Comparison of ENCODE assay signal across 2 cellular contexts in the genomic region with DNA sequence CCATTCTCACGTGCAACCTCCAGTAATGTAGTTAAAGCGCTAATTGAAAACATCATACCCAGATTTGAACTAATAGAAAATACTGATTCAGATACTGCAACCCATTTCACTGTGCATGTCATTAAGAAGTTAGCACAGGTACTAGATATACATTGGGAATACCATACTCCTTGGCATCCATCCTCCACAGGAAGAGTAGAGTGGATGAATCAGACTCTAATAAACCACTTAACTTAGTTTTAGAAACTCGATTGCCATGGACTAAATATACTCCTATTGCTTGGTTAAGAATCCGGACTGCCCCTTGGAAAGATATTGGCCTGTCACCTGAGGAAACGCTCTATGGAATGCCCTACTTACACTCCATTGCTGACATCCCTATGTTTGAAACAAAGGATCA.
TF ChIP-seq lines count a peak whose summit lies in the region.

No MANE protein-coding gene starts in this region.

TF ChIP-seq in A549, 52 proteins besides CTCF, POLR2A, EP300 and RAD21:
- TF ChIP-seq, protein P1, sequence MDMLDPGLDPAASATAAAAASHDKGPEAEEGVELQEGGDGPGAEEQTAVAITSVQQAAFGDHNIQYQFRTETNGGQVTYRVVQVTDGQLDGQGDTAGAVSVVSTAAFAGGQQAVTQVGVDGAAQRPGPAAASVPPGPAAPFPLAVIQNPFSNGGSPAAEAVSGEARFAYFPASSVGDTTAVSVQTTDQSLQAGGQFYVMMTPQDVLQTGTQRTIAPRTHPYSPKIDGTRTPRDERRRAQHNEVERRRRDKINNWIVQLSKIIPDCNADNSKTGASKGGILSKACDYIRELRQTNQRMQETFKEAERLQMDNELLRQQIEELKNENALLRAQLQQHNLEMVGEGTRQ (IDR thresholded peaks at IDR 0.05): no peak
- TF ChIP-seq CBX2 (IDR thresholded peaks at IDR 0.05; ENCODE audit: borderline replicate concordance, low read depth): no peak

TF ChIP-seq in GM23338, 12 proteins besides CTCF, POLR2A, EP300 and RAD21 (continued from another document):
- TF ChIP-seq, protein P2, sequence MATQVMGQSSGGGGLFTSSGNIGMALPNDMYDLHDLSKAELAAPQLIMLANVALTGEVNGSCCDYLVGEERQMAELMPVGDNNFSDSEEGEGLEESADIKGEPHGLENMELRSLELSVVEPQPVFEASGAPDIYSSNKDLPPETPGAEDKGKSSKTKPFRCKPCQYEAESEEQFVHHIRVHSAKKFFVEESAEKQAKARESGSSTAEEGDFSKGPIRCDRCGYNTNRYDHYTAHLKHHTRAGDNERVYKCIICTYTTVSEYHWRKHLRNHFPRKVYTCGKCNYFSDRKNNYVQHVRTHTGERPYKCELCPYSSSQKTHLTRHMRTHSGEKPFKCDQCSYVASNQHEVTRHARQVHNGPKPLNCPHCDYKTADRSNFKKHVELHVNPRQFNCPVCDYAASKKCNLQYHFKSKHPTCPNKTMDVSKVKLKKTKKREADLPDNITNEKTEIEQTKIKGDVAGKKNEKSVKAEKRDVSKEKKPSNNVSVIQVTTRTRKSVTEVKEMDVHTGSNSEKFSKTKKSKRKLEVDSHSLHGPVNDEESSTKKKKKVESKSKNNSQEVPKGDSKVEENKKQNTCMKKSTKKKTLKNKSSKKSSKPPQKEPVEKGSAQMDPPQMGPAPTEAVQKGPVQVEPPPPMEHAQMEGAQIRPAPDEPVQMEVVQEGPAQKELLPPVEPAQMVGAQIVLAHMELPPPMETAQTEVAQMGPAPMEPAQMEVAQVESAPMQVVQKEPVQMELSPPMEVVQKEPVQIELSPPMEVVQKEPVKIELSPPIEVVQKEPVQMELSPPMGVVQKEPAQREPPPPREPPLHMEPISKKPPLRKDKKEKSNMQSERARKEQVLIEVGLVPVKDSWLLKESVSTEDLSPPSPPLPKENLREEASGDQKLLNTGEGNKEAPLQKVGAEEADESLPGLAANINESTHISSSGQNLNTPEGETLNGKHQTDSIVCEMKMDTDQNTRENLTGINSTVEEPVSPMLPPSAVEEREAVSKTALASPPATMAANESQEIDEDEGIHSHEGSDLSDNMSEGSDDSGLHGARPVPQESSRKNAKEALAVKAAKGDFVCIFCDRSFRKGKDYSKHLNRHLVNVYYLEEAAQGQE (IDR thresholded peaks at IDR 0.05; ENCODE audit: unreplicated experiment): no peak
- TF ChIP-seq CREB1 (CRISPR knock-in tag; IDR thresholded peaks at IDR 0.05; ENCODE audit: low read depth): no peak
- TF ChIP-seq EZH2 (IDR thresholded peaks at IDR 0.05; ENCODE audit: low read depth, unreplicated experiment): no peak
- no peak for TF ChIP-seq POLR2AphosphoS5 (IDR thresholded peaks at IDR 0.05; ENCODE audit: low read depth)
- no peak for TF ChIP-seq STAT1 (IDR thresholded peaks at IDR 0.05; ENCODE audit: unreplicated experiment)
- TF ChIP-seq JUNB (IDR thresholded peaks at IDR 0.05; ENCODE audit: unreplicated experiment): no peak
- TF ChIP-seq, protein P3, sequence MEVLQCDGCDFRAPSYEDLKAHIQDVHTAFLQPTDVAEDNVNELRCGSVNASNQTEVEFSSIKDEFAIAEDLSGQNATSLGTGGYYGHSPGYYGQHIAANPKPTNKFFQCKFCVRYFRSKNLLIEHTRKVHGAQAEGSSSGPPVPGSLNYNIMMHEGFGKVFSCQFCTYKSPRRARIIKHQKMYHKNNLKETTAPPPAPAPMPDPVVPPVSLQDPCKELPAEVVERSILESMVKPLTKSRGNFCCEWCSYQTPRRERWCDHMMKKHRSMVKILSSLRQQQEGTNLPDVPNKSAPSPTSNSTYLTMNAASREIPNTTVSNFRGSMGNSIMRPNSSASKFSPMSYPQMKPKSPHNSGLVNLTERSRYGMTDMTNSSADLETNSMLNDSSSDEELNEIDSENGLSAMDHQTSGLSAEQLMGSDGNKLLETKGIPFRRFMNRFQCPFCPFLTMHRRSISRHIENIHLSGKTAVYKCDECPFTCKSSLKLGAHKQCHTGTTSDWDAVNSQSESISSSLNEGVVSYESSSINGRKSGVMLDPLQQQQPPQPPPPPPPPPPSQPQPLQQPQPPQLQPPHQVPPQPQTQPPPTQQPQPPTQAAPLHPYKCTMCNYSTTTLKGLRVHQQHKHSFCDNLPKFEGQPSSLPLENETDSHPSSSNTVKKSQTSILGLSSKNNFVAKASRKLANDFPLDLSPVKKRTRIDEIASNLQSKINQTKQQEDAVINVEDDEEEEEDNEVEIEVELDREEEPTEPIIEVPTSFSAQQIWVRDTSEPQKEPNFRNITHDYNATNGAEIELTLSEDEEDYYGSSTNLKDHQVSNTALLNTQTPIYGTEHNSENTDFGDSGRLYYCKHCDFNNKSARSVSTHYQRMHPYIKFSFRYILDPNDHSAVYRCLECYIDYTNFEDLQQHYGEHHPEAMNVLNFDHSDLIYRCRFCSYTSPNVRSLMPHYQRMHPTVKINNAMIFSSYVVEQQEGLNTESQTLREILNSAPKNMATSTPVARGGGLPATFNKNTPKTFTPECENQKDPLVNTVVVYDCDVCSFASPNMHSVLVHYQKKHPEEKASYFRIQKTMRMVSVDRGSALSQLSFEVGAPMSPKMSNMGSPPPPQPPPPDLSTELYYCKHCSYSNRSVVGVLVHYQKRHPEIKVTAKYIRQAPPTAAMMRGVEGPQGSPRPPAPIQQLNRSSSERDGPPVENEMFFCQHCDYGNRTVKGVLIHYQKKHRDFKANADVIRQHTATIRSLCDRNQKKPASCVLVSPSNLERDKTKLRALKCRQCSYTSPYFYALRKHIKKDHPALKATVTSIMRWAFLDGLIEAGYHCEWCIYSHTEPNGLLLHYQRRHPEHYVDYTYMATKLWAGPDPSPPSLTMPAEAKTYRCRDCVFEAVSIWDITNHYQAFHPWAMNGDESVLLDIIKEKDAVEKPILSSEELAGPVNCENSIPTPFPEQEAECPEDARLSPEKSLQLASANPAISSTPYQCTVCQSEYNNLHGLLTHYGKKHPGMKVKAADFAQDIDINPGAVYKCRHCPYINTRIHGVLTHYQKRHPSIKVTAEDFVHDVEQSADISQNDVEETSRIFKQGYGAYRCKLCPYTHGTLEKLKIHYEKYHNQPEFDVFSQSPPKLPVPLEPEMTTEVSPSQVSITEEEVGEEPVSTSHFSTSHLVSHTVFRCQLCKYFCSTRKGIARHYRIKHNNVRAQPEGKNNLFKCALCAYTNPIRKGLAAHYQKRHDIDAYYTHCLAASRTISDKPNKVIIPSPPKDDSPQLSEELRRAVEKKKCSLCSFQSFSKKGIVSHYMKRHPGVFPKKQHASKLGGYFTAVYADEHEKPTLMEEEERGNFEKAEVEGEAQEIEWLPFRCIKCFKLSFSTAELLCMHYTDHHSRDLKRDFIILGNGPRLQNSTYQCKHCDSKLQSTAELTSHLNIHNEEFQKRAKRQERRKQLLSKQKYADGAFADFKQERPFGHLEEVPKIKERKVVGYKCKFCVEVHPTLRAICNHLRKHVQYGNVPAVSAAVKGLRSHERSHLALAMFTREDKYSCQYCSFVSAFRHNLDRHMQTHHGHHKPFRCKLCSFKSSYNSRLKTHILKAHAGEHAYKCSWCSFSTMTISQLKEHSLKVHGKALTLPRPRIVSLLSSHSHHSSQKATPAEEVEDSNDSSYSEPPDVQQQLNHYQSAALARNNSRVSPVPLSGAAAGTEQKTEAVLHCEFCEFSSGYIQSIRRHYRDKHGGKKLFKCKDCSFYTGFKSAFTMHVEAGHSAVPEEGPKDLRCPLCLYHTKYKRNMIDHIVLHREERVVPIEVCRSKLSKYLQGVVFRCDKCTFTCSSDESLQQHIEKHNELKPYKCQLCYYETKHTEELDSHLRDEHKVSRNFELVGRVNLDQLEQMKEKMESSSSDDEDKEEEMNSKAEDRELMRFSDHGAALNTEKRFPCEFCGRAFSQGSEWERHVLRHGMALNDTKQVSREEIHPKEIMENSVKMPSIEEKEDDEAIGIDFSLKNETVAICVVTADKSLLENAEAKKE (CRISPR knock-in tag; IDR thresholded peaks at IDR 0.05): no peak
- no peak for TF ChIP-seq NANOG (IDR thresholded peaks at IDR 0.05; ENCODE audit: borderline replicate concordance)
TF ChIP-seq in GM23338: peak in this region for 0.
